28 cellular contexts compared by ENCODE assay signal in genomic region chr6:156434795-156435190, GRCh38.
"Had no signal": no experiment of that assay in that cellular context is flagged by ENCODE, and none has a peak within 500 bp of the region (broad histone marks: within the 10 kb centered on the region; RNA-seq: fewer than 3 reads in every experiment).

No MANE protein-coding gene starts in this region.

- H3K4me3 ChIP-seq: cardiac muscle cell, K562 had no signal

- FAIRE-seq: astrocyte, K562, TTC549 had no signal

- DNase-seq: activated B cell treated with CpG ODN at 0.5 μM for 24 hours; activated CD4-positive, alpha-beta memory T cell treated with anti-CD3 and anti-CD28 coated beads for 36 hours; activated CD4-positive, alpha-beta T cell treated with anti-CD3 and anti-CD28 coated beads for 1 hour; activated CD4-positive, alpha-beta T cell treated with anti-CD3 and anti-CD28 coated beads, Interleukin-2, amount 10 ng/mL, durations not matched to agents 7 days and 5 days; activated CD8-positive, alpha-beta memory T cell treated with anti-CD3 and anti-CD28 coated beads for 24 hours; activated effector memory CD4-positive, alpha-beta T cell treated with anti-CD3 and anti-CD28 coated beads, Interleukin-2, amount 50 U/mL, for 16 hours; activated naive CD4-positive, alpha-beta T cell treated with Interleukin-2 at 50 U/mL for 16 hours; activated naive CD8-positive, alpha-beta T cell treated with anti-CD3 and anti-CD28 coated beads, Interleukin-2, amount 50 U/mL, for 24 hours; activated T-cell treated with anti-CD3 and anti-CD28 coated beads, Interleukin-2, amount 50 U/mL, for 4 hours; amniotic stem cell; Karpas-422; MM.1S; NCI-H1105; NCI-H1436 treated with DMSO at 0.1 percent for 48 hours; NCI-H1930; NCI-H2171; NCI-H2227 treated with DMSO at 0.1 percent for 48 hours; NCI-H446 treated with DMSO at 0.1 percent for 48 hours; NCI-H524 treated with DMSO at 0.1 percent for 48 hours; PC-3; SIG-M5; T-helper 2 cell; T1000 had no signal

- H3K36me3 ChIP-seq: cardiac muscle cell had no signal

- H3K27ac ChIP-seq: cardiac muscle cell had no signal

- H3K27me3 ChIP-seq: cardiac muscle cell had no signal

- ATAC-seq: activated naive CD4-positive, alpha-beta T cell treated with anti-CD3 and anti-CD28 coated beads, Interleukin-2, amount 50 U/mL, for 72 hours; activated naive CD8-positive, alpha-beta T cell treated with anti-CD3 and anti-CD28 coated beads, Interleukin-2, amount 50 U/mL, for 24 hours; activated T-cell treated with anti-CD3 and anti-CD28 coated beads, Interleukin-2, amount 50 U/mL, for 4 hours; K562; PC-3 had no signal
